ENCODE assay signal across 1 cellular context in the genomic region with DNA sequence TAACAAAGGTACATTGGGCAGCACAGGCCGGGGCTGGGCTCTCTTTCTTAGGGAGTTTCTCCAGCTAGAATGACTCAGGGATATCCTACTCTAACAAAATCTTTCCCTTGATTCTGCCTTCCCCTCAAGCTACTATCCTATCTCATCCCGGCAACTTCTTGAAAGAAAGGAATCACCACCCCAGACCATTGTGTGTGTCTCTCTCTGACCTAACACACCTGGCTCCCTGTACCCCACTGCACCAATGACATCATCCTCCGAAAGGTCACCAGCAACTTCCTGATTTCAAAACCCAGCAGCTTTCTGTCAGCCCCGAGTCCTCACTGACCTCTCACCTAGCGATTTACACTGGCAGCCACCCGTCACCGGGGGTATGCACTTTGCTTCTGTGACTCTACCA.
TF ChIP-seq lines count a peak whose summit lies in the region.

No MANE protein-coding gene starts in this region.

TF ChIP-seq in HepG2, 621 proteins besides CTCF, POLR2A, EP300 and RAD21 (continued from another document and continues in another):
- TF ChIP-seq, protein P1, sequence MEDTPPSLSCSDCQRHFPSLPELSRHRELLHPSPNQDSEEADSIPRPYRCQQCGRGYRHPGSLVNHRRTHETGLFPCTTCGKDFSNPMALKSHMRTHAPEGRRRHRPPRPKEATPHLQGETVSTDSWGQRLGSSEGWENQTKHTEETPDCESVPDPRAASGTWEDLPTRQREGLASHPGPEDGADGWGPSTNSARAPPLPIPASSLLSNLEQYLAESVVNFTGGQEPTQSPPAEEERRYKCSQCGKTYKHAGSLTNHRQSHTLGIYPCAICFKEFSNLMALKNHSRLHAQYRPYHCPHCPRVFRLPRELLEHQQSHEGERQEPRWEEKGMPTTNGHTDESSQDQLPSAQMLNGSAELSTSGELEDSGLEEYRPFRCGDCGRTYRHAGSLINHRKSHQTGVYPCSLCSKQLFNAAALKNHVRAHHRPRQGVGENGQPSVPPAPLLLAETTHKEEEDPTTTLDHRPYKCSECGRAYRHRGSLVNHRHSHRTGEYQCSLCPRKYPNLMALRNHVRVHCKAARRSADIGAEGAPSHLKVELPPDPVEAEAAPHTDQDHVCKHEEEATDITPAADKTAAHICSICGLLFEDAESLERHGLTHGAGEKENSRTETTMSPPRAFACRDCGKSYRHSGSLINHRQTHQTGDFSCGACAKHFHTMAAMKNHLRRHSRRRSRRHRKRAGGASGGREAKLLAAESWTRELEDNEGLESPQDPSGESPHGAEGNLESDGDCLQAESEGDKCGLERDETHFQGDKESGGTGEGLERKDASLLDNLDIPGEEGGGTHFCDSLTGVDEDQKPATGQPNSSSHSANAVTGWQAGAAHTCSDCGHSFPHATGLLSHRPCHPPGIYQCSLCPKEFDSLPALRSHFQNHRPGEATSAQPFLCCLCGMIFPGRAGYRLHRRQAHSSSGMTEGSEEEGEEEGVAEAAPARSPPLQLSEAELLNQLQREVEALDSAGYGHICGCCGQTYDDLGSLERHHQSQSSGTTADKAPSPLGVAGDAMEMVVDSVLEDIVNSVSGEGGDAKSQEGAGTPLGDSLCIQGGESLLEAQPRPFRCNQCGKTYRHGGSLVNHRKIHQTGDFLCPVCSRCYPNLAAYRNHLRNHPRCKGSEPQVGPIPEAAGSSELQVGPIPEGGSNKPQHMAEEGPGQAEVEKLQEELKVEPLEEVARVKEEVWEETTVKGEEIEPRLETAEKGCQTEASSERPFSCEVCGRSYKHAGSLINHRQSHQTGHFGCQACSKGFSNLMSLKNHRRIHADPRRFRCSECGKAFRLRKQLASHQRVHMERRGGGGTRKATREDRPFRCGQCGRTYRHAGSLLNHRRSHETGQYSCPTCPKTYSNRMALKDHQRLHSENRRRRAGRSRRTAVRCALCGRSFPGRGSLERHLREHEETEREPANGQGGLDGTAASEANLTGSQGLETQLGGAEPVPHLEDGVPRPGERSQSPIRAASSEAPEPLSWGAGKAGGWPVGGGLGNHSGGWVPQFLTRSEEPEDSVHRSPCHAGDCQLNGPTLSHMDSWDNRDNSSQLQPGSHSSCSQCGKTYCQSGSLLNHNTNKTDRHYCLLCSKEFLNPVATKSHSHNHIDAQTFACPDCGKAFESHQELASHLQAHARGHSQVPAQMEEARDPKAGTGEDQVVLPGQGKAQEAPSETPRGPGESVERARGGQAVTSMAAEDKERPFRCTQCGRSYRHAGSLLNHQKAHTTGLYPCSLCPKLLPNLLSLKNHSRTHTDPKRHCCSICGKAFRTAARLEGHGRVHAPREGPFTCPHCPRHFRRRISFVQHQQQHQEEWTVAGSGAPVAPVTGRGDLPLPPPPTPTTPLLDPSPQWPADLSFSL (CRISPR knock-in tag; IDR thresholded peaks at IDR 0.05): no peak
- TF ChIP-seq ZNF569 (CRISPR knock-in tag; IDR thresholded peaks at IDR 0.05; ENCODE audit: borderline replicate concordance): no peak
- TF ChIP-seq ZNF343 (CRISPR knock-in tag; IDR thresholded peaks at IDR 0.05): no peak
- TF ChIP-seq SOX5 (CRISPR knock-in tag; IDR thresholded peaks at IDR 0.05; ENCODE audit: borderline replicate concordance): peak; percentile 44; the same call in 1 of the 2 replicates
- no peak for TF ChIP-seq ZFP90 (CRISPR knock-in tag; IDR thresholded peaks at IDR 0.05; ENCODE audit: borderline replicate concordance)
- TF ChIP-seq, protein P2, sequence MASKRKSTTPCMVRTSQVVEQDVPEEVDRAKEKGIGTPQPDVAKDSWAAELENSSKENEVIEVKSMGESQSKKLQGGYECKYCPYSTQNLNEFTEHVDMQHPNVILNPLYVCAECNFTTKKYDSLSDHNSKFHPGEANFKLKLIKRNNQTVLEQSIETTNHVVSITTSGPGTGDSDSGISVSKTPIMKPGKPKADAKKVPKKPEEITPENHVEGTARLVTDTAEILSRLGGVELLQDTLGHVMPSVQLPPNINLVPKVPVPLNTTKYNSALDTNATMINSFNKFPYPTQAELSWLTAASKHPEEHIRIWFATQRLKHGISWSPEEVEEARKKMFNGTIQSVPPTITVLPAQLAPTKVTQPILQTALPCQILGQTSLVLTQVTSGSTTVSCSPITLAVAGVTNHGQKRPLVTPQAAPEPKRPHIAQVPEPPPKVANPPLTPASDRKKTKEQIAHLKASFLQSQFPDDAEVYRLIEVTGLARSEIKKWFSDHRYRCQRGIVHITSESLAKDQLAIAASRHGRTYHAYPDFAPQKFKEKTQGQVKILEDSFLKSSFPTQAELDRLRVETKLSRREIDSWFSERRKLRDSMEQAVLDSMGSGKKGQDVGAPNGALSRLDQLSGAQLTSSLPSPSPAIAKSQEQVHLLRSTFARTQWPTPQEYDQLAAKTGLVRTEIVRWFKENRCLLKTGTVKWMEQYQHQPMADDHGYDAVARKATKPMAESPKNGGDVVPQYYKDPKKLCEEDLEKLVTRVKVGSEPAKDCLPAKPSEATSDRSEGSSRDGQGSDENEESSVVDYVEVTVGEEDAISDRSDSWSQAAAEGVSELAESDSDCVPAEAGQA (IDR thresholded peaks at IDR 0.05; ENCODE audit: low read depth): no peak
- TF ChIP-seq, protein P2 (CRISPR knock-in tag; IDR thresholded peaks at IDR 0.05; ENCODE audit: borderline replicate concordance): no peak
- peak; percentile 37; the same call in 1 of the 2 replicates for TF ChIP-seq RCOR2 (CRISPR knock-in tag; IDR thresholded peaks at IDR 0.05)
- TF ChIP-seq, protein P3, sequence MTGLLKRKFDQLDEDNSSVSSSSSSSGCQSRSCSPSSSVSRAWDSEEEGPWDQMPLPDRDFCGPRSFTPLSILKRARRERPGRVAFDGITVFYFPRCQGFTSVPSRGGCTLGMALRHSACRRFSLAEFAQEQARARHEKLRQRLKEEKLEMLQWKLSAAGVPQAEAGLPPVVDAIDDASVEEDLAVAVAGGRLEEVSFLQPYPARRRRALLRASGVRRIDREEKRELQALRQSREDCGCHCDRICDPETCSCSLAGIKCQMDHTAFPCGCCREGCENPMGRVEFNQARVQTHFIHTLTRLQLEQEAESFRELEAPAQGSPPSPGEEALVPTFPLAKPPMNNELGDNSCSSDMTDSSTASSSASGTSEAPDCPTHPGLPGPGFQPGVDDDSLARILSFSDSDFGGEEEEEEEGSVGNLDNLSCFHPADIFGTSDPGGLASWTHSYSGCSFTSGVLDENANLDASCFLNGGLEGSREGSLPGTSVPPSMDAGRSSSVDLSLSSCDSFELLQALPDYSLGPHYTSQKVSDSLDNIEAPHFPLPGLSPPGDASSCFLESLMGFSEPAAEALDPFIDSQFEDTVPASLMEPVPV (CRISPR knock-in tag; IDR thresholded peaks at IDR 0.05): no peak
- TF ChIP-seq HHEX (CRISPR knock-in tag; IDR thresholded peaks at IDR 0.05): no peak
- TF ChIP-seq IKZF1 (IDR thresholded peaks at IDR 0.05): no peak
- no peak; the same call in 1 of the 2 replicates for TF ChIP-seq ZSCAN21 (CRISPR knock-in tag; IDR thresholded peaks at IDR 0.05; ENCODE audit: borderline replicate concordance)
- TF ChIP-seq, protein P4, sequence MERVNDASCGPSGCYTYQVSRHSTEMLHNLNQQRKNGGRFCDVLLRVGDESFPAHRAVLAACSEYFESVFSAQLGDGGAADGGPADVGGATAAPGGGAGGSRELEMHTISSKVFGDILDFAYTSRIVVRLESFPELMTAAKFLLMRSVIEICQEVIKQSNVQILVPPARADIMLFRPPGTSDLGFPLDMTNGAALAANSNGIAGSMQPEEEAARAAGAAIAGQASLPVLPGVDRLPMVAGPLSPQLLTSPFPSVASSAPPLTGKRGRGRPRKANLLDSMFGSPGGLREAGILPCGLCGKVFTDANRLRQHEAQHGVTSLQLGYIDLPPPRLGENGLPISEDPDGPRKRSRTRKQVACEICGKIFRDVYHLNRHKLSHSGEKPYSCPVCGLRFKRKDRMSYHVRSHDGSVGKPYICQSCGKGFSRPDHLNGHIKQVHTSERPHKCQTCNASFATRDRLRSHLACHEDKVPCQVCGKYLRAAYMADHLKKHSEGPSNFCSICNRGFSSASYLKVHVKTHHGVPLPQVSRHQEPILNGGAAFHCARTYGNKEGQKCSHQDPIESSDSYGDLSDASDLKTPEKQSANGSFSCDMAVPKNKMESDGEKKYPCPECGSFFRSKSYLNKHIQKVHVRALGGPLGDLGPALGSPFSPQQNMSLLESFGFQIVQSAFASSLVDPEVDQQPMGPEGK (CRISPR knock-in tag; IDR thresholded peaks at IDR 0.05): peak; percentile 33
- TF ChIP-seq MTF2 (CRISPR knock-in tag; IDR thresholded peaks at IDR 0.05; ENCODE audit: borderline replicate concordance): no peak
- TF ChIP-seq ATM (IDR thresholded peaks at IDR 0.05; ENCODE audit: borderline replicate concordance): no peak
- TF ChIP-seq, protein P5, sequence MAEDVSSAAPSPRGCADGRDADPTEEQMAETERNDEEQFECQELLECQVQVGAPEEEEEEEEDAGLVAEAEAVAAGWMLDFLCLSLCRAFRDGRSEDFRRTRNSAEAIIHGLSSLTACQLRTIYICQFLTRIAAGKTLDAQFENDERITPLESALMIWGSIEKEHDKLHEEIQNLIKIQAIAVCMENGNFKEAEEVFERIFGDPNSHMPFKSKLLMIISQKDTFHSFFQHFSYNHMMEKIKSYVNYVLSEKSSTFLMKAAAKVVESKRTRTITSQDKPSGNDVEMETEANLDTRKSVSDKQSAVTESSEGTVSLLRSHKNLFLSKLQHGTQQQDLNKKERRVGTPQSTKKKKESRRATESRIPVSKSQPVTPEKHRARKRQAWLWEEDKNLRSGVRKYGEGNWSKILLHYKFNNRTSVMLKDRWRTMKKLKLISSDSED (CRISPR knock-in tag; IDR thresholded peaks at IDR 0.05): no peak
- TF ChIP-seq SP4 (CRISPR knock-in tag; IDR thresholded peaks at IDR 0.05): no peak
- no peak for TF ChIP-seq ZNF672 (CRISPR knock-in tag; IDR thresholded peaks at IDR 0.05)
- TF ChIP-seq, protein P6, sequence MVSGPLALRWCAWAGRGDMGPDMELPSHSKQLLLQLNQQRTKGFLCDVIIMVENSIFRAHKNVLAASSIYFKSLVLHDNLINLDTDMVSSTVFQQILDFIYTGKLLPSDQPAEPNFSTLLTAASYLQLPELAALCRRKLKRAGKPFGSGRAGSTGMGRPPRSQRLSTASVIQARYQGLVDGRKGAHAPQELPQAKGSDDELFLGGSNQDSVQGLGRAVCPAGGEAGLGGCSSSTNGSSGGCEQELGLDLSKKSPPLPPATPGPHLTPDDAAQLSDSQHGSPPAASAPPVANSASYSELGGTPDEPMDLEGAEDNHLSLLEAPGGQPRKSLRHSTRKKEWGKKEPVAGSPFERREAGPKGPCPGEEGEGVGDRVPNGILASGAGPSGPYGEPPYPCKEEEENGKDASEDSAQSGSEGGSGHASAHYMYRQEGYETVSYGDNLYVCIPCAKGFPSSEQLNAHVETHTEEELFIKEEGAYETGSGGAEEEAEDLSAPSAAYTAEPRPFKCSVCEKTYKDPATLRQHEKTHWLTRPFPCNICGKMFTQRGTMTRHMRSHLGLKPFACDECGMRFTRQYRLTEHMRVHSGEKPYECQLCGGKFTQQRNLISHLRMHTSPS (CRISPR knock-in tag; IDR thresholded peaks at IDR 0.05; ENCODE audit: low read depth): 0 out of 2 replicates have a peak, but pooled peaks have one; percentile 22
- no peak for TF ChIP-seq HOXA7 (CRISPR knock-in tag; IDR thresholded peaks at IDR 0.05)
- TF ChIP-seq RXRB (CRISPR knock-in tag; IDR thresholded peaks at IDR 0.05; ENCODE audit: borderline replicate concordance): peak; percentile 96
- TF ChIP-seq ZBTB7A (CRISPR knock-in tag; IDR thresholded peaks at IDR 0.05): no peak
- TF ChIP-seq, protein P7, sequence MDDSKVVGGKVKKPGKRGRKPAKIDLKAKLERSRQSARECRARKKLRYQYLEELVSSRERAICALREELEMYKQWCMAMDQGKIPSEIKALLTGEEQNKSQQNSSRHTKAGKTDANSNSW (CRISPR knock-in tag; IDR thresholded peaks at IDR 0.05; ENCODE audit: borderline replicate concordance): no peak
- TF ChIP-seq ZSCAN22 (CRISPR knock-in tag; IDR thresholded peaks at IDR 0.05): no peak
- no peak for TF ChIP-seq HMG20B (CRISPR knock-in tag; conservative IDR thresholded peaks at IDR 0.05)
- TF ChIP-seq CBFB (CRISPR knock-in tag; IDR thresholded peaks at IDR 0.05): no peak
- TF ChIP-seq ZNF326 (CRISPR knock-in tag; IDR thresholded peaks at IDR 0.05; ENCODE audit: borderline replicate concordance): no peak
- TF ChIP-seq, protein P8, sequence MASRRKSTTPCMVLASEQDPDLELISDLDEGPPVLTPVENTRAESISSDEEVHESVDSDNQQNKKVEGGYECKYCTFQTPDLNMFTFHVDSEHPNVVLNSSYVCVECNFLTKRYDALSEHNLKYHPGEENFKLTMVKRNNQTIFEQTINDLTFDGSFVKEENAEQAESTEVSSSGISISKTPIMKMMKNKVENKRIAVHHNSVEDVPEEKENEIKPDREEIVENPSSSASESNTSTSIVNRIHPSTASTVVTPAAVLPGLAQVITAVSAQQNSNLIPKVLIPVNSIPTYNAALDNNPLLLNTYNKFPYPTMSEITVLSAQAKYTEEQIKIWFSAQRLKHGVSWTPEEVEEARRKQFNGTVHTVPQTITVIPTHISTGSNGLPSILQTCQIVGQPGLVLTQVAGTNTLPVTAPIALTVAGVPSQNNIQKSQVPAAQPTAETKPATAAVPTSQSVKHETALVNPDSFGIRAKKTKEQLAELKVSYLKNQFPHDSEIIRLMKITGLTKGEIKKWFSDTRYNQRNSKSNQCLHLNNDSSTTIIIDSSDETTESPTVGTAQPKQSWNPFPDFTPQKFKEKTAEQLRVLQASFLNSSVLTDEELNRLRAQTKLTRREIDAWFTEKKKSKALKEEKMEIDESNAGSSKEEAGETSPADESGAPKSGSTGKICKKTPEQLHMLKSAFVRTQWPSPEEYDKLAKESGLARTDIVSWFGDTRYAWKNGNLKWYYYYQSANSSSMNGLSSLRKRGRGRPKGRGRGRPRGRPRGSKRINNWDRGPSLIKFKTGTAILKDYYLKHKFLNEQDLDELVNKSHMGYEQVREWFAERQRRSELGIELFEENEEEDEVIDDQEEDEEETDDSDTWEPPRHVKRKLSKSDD (CRISPR knock-in tag; IDR thresholded peaks at IDR 0.05; ENCODE audit: low read depth): no peak; the same call in 1 of the 2 replicates
- no peak for TF ChIP-seq TCF7L2 (IDR thresholded peaks at IDR 0.05; ENCODE audit: low read depth, low read length)
- no peak for TF ChIP-seq DMAP1 (CRISPR knock-in tag; IDR thresholded peaks at IDR 0.05)
- TF ChIP-seq ZBTB7B (CRISPR knock-in tag; IDR thresholded peaks at IDR 0.05): no peak; the same call in 1 of the 2 replicates
- no peak for TF ChIP-seq ZNF790 (CRISPR knock-in tag; IDR thresholded peaks at IDR 0.05; ENCODE audit: borderline replicate concordance)
- 0 out of 2 replicates have a peak, but pooled peaks have one; percentile 25 for TF ChIP-seq HDAC1 (CRISPR knock-in tag; IDR thresholded peaks at IDR 0.05)
- no peak for TF ChIP-seq GFI1 (CRISPR knock-in tag; IDR thresholded peaks at IDR 0.05; ENCODE audit: borderline replicate concordance)
- TF ChIP-seq FLYWCH1 (CRISPR knock-in tag; IDR thresholded peaks at IDR 0.05): no peak
- TF ChIP-seq PPARG (CRISPR knock-in tag; conservative IDR thresholded peaks at IDR 0.05): peak; percentile 98
